ENCODE assay signal across 8 cellular contexts in the genomic region with DNA sequence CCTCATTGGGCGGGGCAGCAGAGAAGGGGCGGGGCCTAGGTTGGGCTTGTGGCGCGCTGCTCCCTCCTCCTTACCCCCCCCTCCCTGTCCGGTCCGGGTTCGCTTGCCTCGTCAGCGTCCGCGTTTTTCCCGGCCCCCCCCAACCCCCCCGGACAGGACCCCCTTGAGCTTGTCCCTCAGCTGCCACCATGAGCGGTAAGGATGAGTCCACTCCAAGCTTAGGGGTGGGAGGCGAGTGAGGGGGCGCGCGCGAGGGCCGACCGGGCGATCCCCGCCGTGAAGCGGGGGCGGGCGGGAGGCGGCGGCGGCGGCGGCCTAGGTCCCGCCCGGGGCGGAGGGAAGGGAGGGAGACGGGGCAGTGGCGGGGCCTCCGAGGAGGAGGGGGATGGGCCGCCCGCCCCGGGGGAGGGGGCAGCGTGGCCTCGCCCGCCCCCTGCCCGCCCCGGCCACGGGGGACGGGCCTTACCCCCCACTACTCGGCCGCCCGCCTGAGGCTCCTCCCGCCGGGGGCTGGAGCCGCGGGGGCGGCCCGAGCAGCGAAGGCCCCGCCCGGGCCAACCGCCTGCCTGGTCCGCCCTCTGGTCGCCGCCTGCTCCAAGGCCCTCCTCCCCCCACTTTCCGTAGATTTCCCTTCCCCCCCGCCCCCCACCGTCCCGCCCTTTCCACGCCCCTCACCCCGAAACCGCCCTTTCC. TPM values are rescaled to one million over a fixed set of nuclear protein-coding genes. Genes with fewer than 3 reads are reported as not detected.
DNase-seq lines count a peak whose midpoint lies in the region; ATAC-seq and TF ChIP-seq lines count a peak whose summit lies in the region.

A gene (plus strand): TSS at position 73 of the 693 bp plus-strand sequence. CDS start 116 bp downstream, at position 189.

- peaks cover 25% of the 10 kb centered on the region for H3F3A ChIP-seq in PC-9 (ENCODE audit: insufficient read depth, low read depth)

- peak; percentile 95 for DNase-seq in Caki2 (ENCODE audit: low read depth)
- DNase-seq in PC-9, result peak; percentile 70 to 96
- peak; percentile 99 for DNase-seq in activated T-cell treated with anti-CD3 and anti-CD28 coated beads, Interleukin-2, amount 50 U/mL, for 1 hour
- peak; percentile 96 to 97 for DNase-seq in erythroblast (lab: John Stamatoyannopoulos, UW)
- DNase-seq in stimulated activated CD8-positive, alpha-beta memory T cell treated with anti-CD3 and anti-CD28 coated beads, Interleukin-7, amount 100 ng/mL, for 24 hours (ENCODE audit: low read depth), result peak; percentile 98

- H3K4me1 ChIP-seq in PC-9 (replicated peaks; ENCODE audit: insufficient read depth), result peaks cover 47% of the 10 kb centered on the region
- peaks cover 38% of the 10 kb centered on the region for H3K4me1 ChIP-seq in mucosa of stomach (ENCODE audit: control insufficient read depth, insufficient read depth, low read length)

- H3K4me3 ChIP-seq in PC-9 (peak within 1 kb of the TSS; percentile 76), mucosa of stomach (ENCODE audit: low read length) (peak within 1 kb of the TSS; percentile 73)

- no peaks in the 10 kb centered on the region for H3K9me2 ChIP-seq in PC-9 (ENCODE audit: insufficient read depth)

- POLR2A ChIA-PET in PC-9 (lab: Charles Lee; ENCODE audit: unreplicated experiment), result interaction anchor here (0.6 to 0.9 kb wide), 6 partner anchors 13 to 435 kb away, joined by 3 to 8 read pairs (median 4); a partner anchor contains a TSS

- H3K36me3 ChIP-seq in PC-9 (ENCODE audit: low read depth) (peaks cover 22% of the 10 kb centered on the region), mucosa of stomach (ENCODE audit: control insufficient read depth, insufficient read depth, low read length) (peaks cover 13% of the 10 kb centered on the region)

- in situ Hi-C loops in Caki2 (cut with HindIII; ENCODE audit: low pct_unique_long_range_greater_than_20kb, low sequenced_read_pairs), result no loop called here

- peak within 1 kb of the TSS; percentile 97 for H3K27ac ChIP-seq in PC-9

- TF ChIP-seq CTCF in PC-9 (conservative IDR thresholded peaks at IDR 0.05), result no peak

- no peak for TF ChIP-seq POLR2A in erythroblast (IDR thresholded peaks at IDR 0.05; ENCODE audit: low read length)

- peak; percentile 37 for ATAC-seq in GM21529 (IDR thresholded peaks at IDR 0.05; ENCODE audit: unreplicated experiment)

- peak; percentile 26; the same call in 1 of the 2 replicates for TF ChIP-seq EP300 in Ishikawa (IDR thresholded peaks at IDR 0.05; ENCODE audit: borderline replicate concordance)

- H3K79me2 ChIP-seq in PC-9 (ENCODE audit: low read depth), result peaks cover 44% of the 10 kb centered on the region

- no peak; the same call in 1 of the 2 replicates for TF ChIP-seq RAD21 in Ishikawa (IDR thresholded peaks at IDR 0.05; ENCODE audit: low read depth)

- no TSS peak for BruUV-seq in PC-9 (replicated peaks; lab: Mats Ljungman, UMichigan)

- CTCF ChIA-PET in PC-9 (lab: Charles Lee), result interaction anchor here (1.2 to 4.4 kb wide), 3 partner anchors 28 to 59 kb away, joined by 6 to 24 read pairs (median 16); no protein-coding TSS in a partner anchor

- H2AFZ ChIP-seq in PC-9, result peak within 1 kb of the TSS; percentile 85

- intact Hi-C loops in PC-9 (cut with micrococcal nuclease; ENCODE audit: unreplicated experiment), result loop anchor here (1.0 to 5.0 kb wide), 2 partner anchors 28 to 42 kb away; a partner anchor contains a TSS

- H3K27me3 ChIP-seq in PC-9 (ENCODE audit: insufficient read depth, low read depth), result no peaks in the 10 kb centered on the region
- H3K27me3 ChIP-seq in mucosa of stomach (ENCODE audit: control insufficient read depth, insufficient read depth, low read length), result no peaks in the 10 kb centered on the region

- peaks cover 12% of the 10 kb centered on the region for H4K20me1 ChIP-seq in PC-9 (ENCODE audit: insufficient read depth)

- peak within 1 kb of the TSS; percentile 97 for H3K4me2 ChIP-seq in PC-9

- H3K9ac ChIP-seq in mucosa of stomach (ENCODE audit: low read length), result peak within 1 kb of the TSS; percentile 87

- H3K9me3 ChIP-seq in PC-9 (ENCODE audit: insufficient read depth, low read depth) (no peaks in the 10 kb centered on the region), mucosa of stomach (ENCODE audit: control insufficient read depth, low read length) (no peaks in the 10 kb centered on the region)

TF ChIP-seq in Ishikawa, 13 proteins besides CTCF, POLR2A, EP300 and RAD21:
- TF ChIP-seq NFIC (IDR thresholded peaks at IDR 0.05) (no peak), CREB1 (IDR thresholded peaks at IDR 0.05; ENCODE audit: low read depth) (no peak), FOXM1 (IDR thresholded peaks at IDR 0.05; ENCODE audit: borderline replicate concordance, low read depth) (no peak), TAF1 (IDR thresholded peaks at IDR 0.05; ENCODE audit: low read depth) (peak; percentile 49; the same call in 1 of the 2 replicates), YY1 (IDR thresholded peaks at IDR 0.05; ENCODE audit: low read depth) (0 out of 2 replicates have a peak, but pooled peaks have one; percentile 19), ZBTB7A (IDR thresholded peaks at IDR 0.05; ENCODE audit: low read depth) (no peak; the same call in none of the 2 replicates), TCF12 (IDR thresholded peaks at IDR 0.05; ENCODE audit: low read depth) (no peak; the same call in 1 of the 2 replicates), EGR1 (IDR thresholded peaks at IDR 0.05) (peak; percentile 95), CEBPB (IDR thresholded peaks at IDR 0.05) (no peak), TEAD4 (IDR thresholded peaks at IDR 0.05) (0 out of 2 replicates have a peak, but pooled peaks have one; percentile 27)
- TF ChIP-seq, protein P1, sequence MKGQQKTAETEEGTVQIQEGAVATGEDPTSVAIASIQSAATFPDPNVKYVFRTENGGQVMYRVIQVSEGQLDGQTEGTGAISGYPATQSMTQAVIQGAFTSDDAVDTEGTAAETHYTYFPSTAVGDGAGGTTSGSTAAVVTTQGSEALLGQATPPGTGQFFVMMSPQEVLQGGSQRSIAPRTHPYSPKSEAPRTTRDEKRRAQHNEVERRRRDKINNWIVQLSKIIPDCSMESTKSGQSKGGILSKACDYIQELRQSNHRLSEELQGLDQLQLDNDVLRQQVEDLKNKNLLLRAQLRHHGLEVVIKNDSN (IDR thresholded peaks at IDR 0.05), result no peak
- TF ChIP-seq, protein P2, sequence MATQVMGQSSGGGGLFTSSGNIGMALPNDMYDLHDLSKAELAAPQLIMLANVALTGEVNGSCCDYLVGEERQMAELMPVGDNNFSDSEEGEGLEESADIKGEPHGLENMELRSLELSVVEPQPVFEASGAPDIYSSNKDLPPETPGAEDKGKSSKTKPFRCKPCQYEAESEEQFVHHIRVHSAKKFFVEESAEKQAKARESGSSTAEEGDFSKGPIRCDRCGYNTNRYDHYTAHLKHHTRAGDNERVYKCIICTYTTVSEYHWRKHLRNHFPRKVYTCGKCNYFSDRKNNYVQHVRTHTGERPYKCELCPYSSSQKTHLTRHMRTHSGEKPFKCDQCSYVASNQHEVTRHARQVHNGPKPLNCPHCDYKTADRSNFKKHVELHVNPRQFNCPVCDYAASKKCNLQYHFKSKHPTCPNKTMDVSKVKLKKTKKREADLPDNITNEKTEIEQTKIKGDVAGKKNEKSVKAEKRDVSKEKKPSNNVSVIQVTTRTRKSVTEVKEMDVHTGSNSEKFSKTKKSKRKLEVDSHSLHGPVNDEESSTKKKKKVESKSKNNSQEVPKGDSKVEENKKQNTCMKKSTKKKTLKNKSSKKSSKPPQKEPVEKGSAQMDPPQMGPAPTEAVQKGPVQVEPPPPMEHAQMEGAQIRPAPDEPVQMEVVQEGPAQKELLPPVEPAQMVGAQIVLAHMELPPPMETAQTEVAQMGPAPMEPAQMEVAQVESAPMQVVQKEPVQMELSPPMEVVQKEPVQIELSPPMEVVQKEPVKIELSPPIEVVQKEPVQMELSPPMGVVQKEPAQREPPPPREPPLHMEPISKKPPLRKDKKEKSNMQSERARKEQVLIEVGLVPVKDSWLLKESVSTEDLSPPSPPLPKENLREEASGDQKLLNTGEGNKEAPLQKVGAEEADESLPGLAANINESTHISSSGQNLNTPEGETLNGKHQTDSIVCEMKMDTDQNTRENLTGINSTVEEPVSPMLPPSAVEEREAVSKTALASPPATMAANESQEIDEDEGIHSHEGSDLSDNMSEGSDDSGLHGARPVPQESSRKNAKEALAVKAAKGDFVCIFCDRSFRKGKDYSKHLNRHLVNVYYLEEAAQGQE (IDR thresholded peaks at IDR 0.05; ENCODE audit: low read depth), result no peak
- TF ChIP-seq, protein P3, sequence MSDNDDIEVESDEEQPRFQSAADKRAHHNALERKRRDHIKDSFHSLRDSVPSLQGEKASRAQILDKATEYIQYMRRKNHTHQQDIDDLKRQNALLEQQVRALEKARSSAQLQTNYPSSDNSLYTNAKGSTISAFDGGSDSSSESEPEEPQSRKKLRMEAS (IDR thresholded peaks at IDR 0.05), result peak; percentile 23

RNA-seq across cellular contexts. Expression of the gene that starts here (rescaled TPM):
- total RNA-seq in Caki2 (2014; rRNA removed; shearing (Covaris generic); ENCODE audit: low replicate concordance), result 23.3 and 39.3 TPM in 2 replicates
- total RNA-seq in PC-9 (2021), result 72.9 and 118 TPM in 2 replicates

Comparison
In these comparisons a context has a peak if more than half of its experiments do, and no peak if none do; other contexts are left out.
1. Peak in every context shown above with its lines: DNase-seq, ATAC-seq, H3K4me3 ChIP-seq and H3K27ac ChIP-seq.